Comparison of ENCODE assay signal across 10 cellular contexts in the genomic region with DNA sequence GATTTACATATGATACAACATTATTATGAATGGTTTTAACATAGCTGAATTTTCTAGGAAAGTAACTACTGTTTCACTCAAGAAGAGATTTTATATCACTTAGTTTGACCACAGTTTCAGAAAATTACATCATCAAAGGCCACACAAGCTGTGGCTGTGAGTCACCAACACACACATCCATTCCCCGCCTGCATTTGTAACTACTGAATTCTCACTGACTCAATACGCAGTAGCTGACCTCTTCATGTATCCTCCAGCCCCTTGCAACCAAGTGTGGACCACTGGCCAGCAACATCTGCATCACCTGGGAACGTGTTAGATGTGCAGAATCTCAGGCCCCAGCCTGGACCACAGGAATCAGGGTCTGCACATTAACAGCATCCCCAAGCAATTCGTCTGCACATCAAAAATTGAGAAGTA.
A peak's percentile ranks its signal among the peaks of the same experiment; 100 is the strongest.
DNase-seq lines count a peak whose midpoint lies in the region; ATAC-seq, FAIRE-seq and TF ChIP-seq lines count a peak whose summit lies in the region.
"Had no signal": no experiment of that assay in that cellular context is flagged by ENCODE, and none has a peak within 500 bp of the region (broad histone marks: within the 10 kb centered on the region; RNA-seq: fewer than 3 reads in every experiment).

No MANE protein-coding gene starts in this region.

- no peak overlapping the region for H3K4me3 Mint-ChIP-seq in chondrocyte (ENCODE audit: unreplicated experiment)
- H3K4me3 Mint-ChIP-seq in CD8-positive, alpha-beta memory T cell, result no peak overlapping the region
- H3K4me3 Mint-ChIP-seq: GM23338 had no signal

- no peak for FAIRE-seq in RCC 7860 (lab: Jason Lieb, UNC)

- no peaks in the 10 kb centered on the region for H3K9me3 ChIP-seq in smooth muscle cell (replicated peaks; ENCODE audit: low read depth)
- H3K9me3 ChIP-seq in CD8-positive, alpha-beta memory T cell (ENCODE audit: low read length), result no peaks in the 10 kb centered on the region
- no peaks in the 10 kb centered on the region for H3K9me3 ChIP-seq in effector memory CD4-positive, alpha-beta T cell (ENCODE audit: control insufficient read depth, low read length)
- H3K9me3 ChIP-seq: thoracic aorta had no signal

- peak overlapping the region; percentile 96 for H3K27ac Mint-ChIP-seq in chondrocyte (ENCODE audit: unreplicated experiment)
- peak overlapping the region in 2 of 8 donors; percentile 14 to 45 for H3K27ac Mint-ChIP-seq in CD8-positive, alpha-beta memory T cell
- H3K27ac Mint-ChIP-seq: GM23338 had no signal

- POLR2A ChIA-PET in CD8-positive, alpha-beta memory T cell (lab: Charles Lee), result no interaction called here

- 33% methylated on average over 4 of the region's 4 CpGs for WGBS in smooth muscle cell (ENCODE audit: low lambda C conversion rate)

- peak overlapping the region; percentile 47 for H3K27ac ChIP-seq in smooth muscle cell (ENCODE audit: low read depth)
- no peak overlapping the region for H3K27ac ChIP-seq in CD8-positive, alpha-beta memory T cell (ENCODE audit: low read depth, low read length)
- no peak overlapping the region for H3K27ac ChIP-seq in effector memory CD4-positive, alpha-beta T cell (ENCODE audit: insufficient read depth, low read length, poor library complexity, severe bottlenecking)
- H3K27ac ChIP-seq: thoracic aorta had no signal

- peaks cover 40% of the 10 kb centered on the region for H3K4me1 Mint-ChIP-seq in chondrocyte (ENCODE audit: low read depth)
- H3K4me1 Mint-ChIP-seq in CD8-positive, alpha-beta memory T cell, result peaks cover 37 to 63% (median 57%) of the 10 kb centered on the region in 3 donors

- H4K20me1 ChIP-seq in smooth muscle cell (ENCODE audit: low read depth), result peaks cover 94% of the 10 kb centered on the region

- no peak overlapping the region for H2AFZ ChIP-seq in smooth muscle cell (ENCODE audit: low read depth)
- H2AFZ ChIP-seq: GM23338 had no signal

- H3K9ac ChIP-seq in smooth muscle cell (ENCODE audit: low read depth), result peak overlapping the region; percentile 31

- H3K79me2 ChIP-seq in smooth muscle cell (ENCODE audit: low read depth), result no peaks in the 10 kb centered on the region

- peaks cover 6% of the 10 kb centered on the region for H3K4me1 ChIP-seq in smooth muscle cell (ENCODE audit: low read depth)
- H3K4me1 ChIP-seq in CD8-positive, alpha-beta memory T cell (ENCODE audit: insufficient read depth, low read length), result peaks cover 11% of the 10 kb centered on the region
- peaks cover 7% of the 10 kb centered on the region for H3K4me1 ChIP-seq in effector memory CD4-positive, alpha-beta T cell (ENCODE audit: control insufficient read depth, insufficient read depth, low read length, poor library complexity, severe bottlenecking)

- TF ChIP-seq CTCF in chondrocyte (IDR thresholded peaks at IDR 0.05) (no peak), smooth muscle cell (IDR thresholded peaks at IDR 0.05; ENCODE audit: borderline replicate concordance, insufficient read depth, poor library complexity, severe bottlenecking) (no peak)

- no peak overlapping the region for H3K4me3 ChIP-seq in smooth muscle cell
- no peak overlapping the region for H3K4me3 ChIP-seq in CD8-positive, alpha-beta memory T cell (ENCODE audit: low read length)
- no peak overlapping the region for H3K4me3 ChIP-seq in effector memory CD4-positive, alpha-beta T cell (ENCODE audit: insufficient read depth, low read depth, low read length, poor library complexity, severe bottlenecking)
- H3K4me3 ChIP-seq: GM23338, thoracic aorta had no signal

- no peaks in the 10 kb centered on the region for H3K27me3 Mint-ChIP-seq in chondrocyte (ENCODE audit: low read depth)
- no peaks in the 10 kb centered on the region for H3K27me3 Mint-ChIP-seq in CD8-positive, alpha-beta memory T cell

- CTCF ChIA-PET in CD8-positive, alpha-beta memory T cell (lab: Charles Lee), result interaction anchor here (1.0 kb wide), 1 partner anchor 196 kb away, joined by 3 read pairs; no protein-coding TSS in a partner anchor

- H3K4me2 ChIP-seq in smooth muscle cell, result peak overlapping the region; percentile 58
- H3K4me2 ChIP-seq: GM23338 had no signal

- no peaks in the 10 kb centered on the region for H3K9me3 Mint-ChIP-seq in chondrocyte (ENCODE audit: low read depth)
- no peaks in the 10 kb centered on the region for H3K9me3 Mint-ChIP-seq in CD8-positive, alpha-beta memory T cell
- H3K9me3 Mint-ChIP-seq: GM23338 had no signal

- no peaks in the 10 kb centered on the region for H3K36me3 Mint-ChIP-seq in chondrocyte (ENCODE audit: low read depth)
- peaks cover 0 to 3% (median 2%) of the 10 kb centered on the region in 3 donors for H3K36me3 Mint-ChIP-seq in CD8-positive, alpha-beta memory T cell

- peak; percentile 87 for DNase-seq in EL
- DNase-seq in RCC 7860 (ENCODE audit: low spot score), result peak; percentile 22
- no peak for DNase-seq in chondrocyte (ENCODE audit: low spot score)
- no peak for DNase-seq in smooth muscle cell (lab: John Stamatoyannopoulos, UW; ENCODE audit: unreplicated experiment)
- no peak for DNase-seq in CD8-positive, alpha-beta memory T cell
- DNase-seq in effector memory CD4-positive, alpha-beta T cell, result no peak
- DNase-seq in NCI-H2029 (lab: John Stamatoyannopoulos, UW), result no peak

- ATAC-seq in HG03469 (IDR thresholded peaks at IDR 0.05; ENCODE audit: unreplicated experiment), result no peak
- ATAC-seq: GM23338 had no signal

- no peaks in the 10 kb centered on the region for H3K27me3 ChIP-seq in smooth muscle cell (ENCODE audit: low read depth)
- no peaks in the 10 kb centered on the region for H3K27me3 ChIP-seq in CD8-positive, alpha-beta memory T cell (ENCODE audit: insufficient read depth, low read length, poor library complexity, severe bottlenecking)
- H3K27me3 ChIP-seq in effector memory CD4-positive, alpha-beta T cell (replicated peaks; ENCODE audit: control insufficient read depth, insufficient read depth, low read length, poor library complexity, severe bottlenecking), result no peaks in the 10 kb centered on the region

- H3K36me3 ChIP-seq in smooth muscle cell (ENCODE audit: low read depth), result no peaks in the 10 kb centered on the region
- no peaks in the 10 kb centered on the region for H3K36me3 ChIP-seq in CD8-positive, alpha-beta memory T cell (ENCODE audit: insufficient read depth, low read length)
- no peaks in the 10 kb centered on the region for H3K36me3 ChIP-seq in effector memory CD4-positive, alpha-beta T cell (ENCODE audit: control insufficient read depth, insufficient read depth, low read length)
- H3K36me3 ChIP-seq: thoracic aorta had no signal

- no peaks in the 10 kb centered on the region for H3F3A ChIP-seq in smooth muscle cell (ENCODE audit: low read depth)

Comparison
In these comparisons a context has a peak if more than half of its experiments do, and no peak if none do; other contexts are left out.
1. DNase-seq: peak in EL (single experiment) and RCC 7860 (single experiment); none in chondrocyte (single experiment), smooth muscle cell (single experiment), CD8-positive, alpha-beta memory T cell (0 of 5), effector memory CD4-positive, alpha-beta T cell (0 of 3) and NCI-H2029 (single experiment).